9 cellular contexts compared by ENCODE assay signal in genomic region chr4:1604706-1605205, GRCh38.
DNase-seq lines count a peak whose midpoint lies in the region; ATAC-seq lines count a peak whose summit lies in the region.
"Had no signal": no experiment of that assay in that cellular context is flagged by ENCODE, and none has a peak within 500 bp of the region (broad histone marks: within the 10 kb centered on the region; RNA-seq: fewer than 3 reads in every experiment).

No MANE protein-coding gene starts in this region.

- peak overlapping the region in 2 of 8 donors; percentile 45 to 51 for H3K4me3 Mint-ChIP-seq in naive B cell

- H3K9me3 Mint-ChIP-seq in naive B cell: no peaks in the 10 kb centered on the region

- DNase-seq in COR-L47 (lab: John Stamatoyannopoulos, UW) (peak; percentile 75), NCI-H1436 (lab: John Stamatoyannopoulos, UW) (peak; percentile 44), naive B cell (no peak), putamen (ENCODE audit: low spot score) (no peak), NCI-H187 treated with DMSO at 0.1 percent for 48 hours (lab: John Stamatoyannopoulos, UW) (no peak), DMS153 (lab: John Stamatoyannopoulos, UW) (no peak)
- peak; percentile 56 for DNase-seq in activated effector memory CD4-positive, alpha-beta T cell treated with Interleukin-2 at 50 U/mL for 16 hours

- H3K36me3 Mint-ChIP-seq in naive B cell: no peaks in the 10 kb centered on the region

- H3K27ac Mint-ChIP-seq in naive B cell: no peak overlapping the region

- ATAC-seq in naive B cell (ENCODE audit: low read depth in 2 of 2) (peak; percentile 59 to 78), GM18909 (IDR thresholded peaks at IDR 0.05; ENCODE audit: poor library complexity, unreplicated experiment) (no peak)
- ATAC-seq: psoas muscle had no signal

- H3K4me1 Mint-ChIP-seq in naive B cell: peaks cover 8 to 18% (median 12%) of the 10 kb centered on the region in 3 donors

- H3K27me3 Mint-ChIP-seq in naive B cell: peaks cover 0 to 15% (median 8%) of the 10 kb centered on the region in 3 donors

Comparison
In these comparisons a context has a peak if more than half of its experiments do, and no peak if none do; other contexts are left out.
1. DNase-seq: peak in COR-L47 (single experiment), NCI-H1436 (single experiment) and activated effector memory CD4-positive, alpha-beta T cell treated with Interleukin-2 at 50 U/mL for 16 hours (single experiment); none in naive B cell (single experiment), putamen (single experiment), NCI-H187 treated with DMSO at 0.1 percent for 48 hours (single experiment) and DMS153 (single experiment).